ENCODE assay signal across 9 cellular contexts in genomic region chr12:52022841-52023181, GRCh38. TPM values are rescaled to one million over a fixed set of nuclear protein-coding genes. Genes with fewer than 3 reads are reported as not detected.
A peak's percentile ranks its signal among the peaks of the same experiment; 100 is the strongest.
DNase-seq lines count a peak whose midpoint lies in the region; ATAC-seq and TF ChIP-seq lines count a peak whose summit lies in the region.
"Had no signal": no experiment of that assay in that cellular context is flagged by ENCODE, and none has a peak within 500 bp of the region (broad histone marks: within the 10 kb centered on the region; RNA-seq: fewer than 3 reads in every experiment).

No MANE protein-coding gene starts in this region.

- H3K9me3 ChIP-seq in left lung (no peaks in the 10 kb centered on the region), tibial nerve (no peaks in the 10 kb centered on the region)

- no TSS peak for BruUV-seq in Calu3 (replicated peaks; lab: Mats Ljungman, UMichigan)

- H3K4me3 ChIP-seq in left lung: peak overlapping the region; percentile 37 to 47
- H3K4me3 ChIP-seq in tibial nerve: peak overlapping the region; percentile 42 to 68 (median 64)

- TF ChIP-seq CTCF in Calu3 (IDR thresholded peaks at IDR 0.05; ENCODE audit: unreplicated experiment) (no peak), left lung (IDR thresholded peaks at IDR 0.05) (no peak), tibial nerve (IDR thresholded peaks at IDR 0.05) (no peak)

- 24 to 40% methylated on average over 14 of the region's 14 CpGs for WGBS in tibial nerve, 2 donors

- TF ChIP-seq EP300 in tibial nerve (IDR thresholded peaks at IDR 0.05): no peak

- H3K27ac ChIP-seq in left lung (peak overlapping the region; percentile 2 to 85), tibial nerve (peak overlapping the region in 3 of 4 donors; percentile 22 to 88 (median 39))

- peaks cover 40% of the 10 kb centered on the region for H3K4me1 Mint-ChIP-seq in Calu3 (ENCODE audit: low read depth, unreplicated experiment)
- peaks cover 46% of the 10 kb centered on the region for H3K4me1 Mint-ChIP-seq in activated naive CD8-positive, alpha-beta T cell treated with anti-CD3 and anti-CD28 coated beads for 36 hours

- TF ChIP-seq POLR2A in tibial nerve (IDR thresholded peaks at IDR 0.05): no peak

- H3K27ac Mint-ChIP-seq in Calu3 (ENCODE audit: unreplicated experiment): no peak overlapping the region
- no peak overlapping the region for H3K27ac Mint-ChIP-seq in activated naive CD8-positive, alpha-beta T cell treated with anti-CD3 and anti-CD28 coated beads for 36 hours

- H3K27me3 ChIP-seq in left lung (peaks cover 0 to 14% of the 10 kb centered on the region in 2 donors), tibial nerve (no peaks in the 10 kb centered on the region)

- H3K4me1 ChIP-seq in left lung: peaks cover 3 to 48% of the 10 kb centered on the region in 2 donors
- peaks cover 0 to 38% (median 18%) of the 10 kb centered on the region in 4 donors for H3K4me1 ChIP-seq in tibial nerve

- no peaks in the 10 kb centered on the region for H3K27me3 Mint-ChIP-seq in Calu3 (ENCODE audit: unreplicated experiment)
- H3K27me3 Mint-ChIP-seq in activated naive CD8-positive, alpha-beta T cell treated with anti-CD3 and anti-CD28 coated beads for 36 hours: peaks cover 3% of the 10 kb centered on the region

- H3K36me3 ChIP-seq in left lung: no peaks in the 10 kb centered on the region
- no peaks in the 10 kb centered on the region for H3K36me3 ChIP-seq in tibial nerve

- DNase-seq in Calu3 (peak; percentile 26), left lung (no peak), tibial nerve (ENCODE audit: low spot score in 2 of 2) (no peak), hippocampal formation (lab: John Stamatoyannopoulos, UW) (no peak)
- no peak for DNase-seq in activated naive CD8-positive, alpha-beta T cell treated with anti-CD3 and anti-CD28 coated beads for 36 hours

- H3K36me3 Mint-ChIP-seq in Calu3 (ENCODE audit: insufficient read depth, unreplicated experiment): peaks cover 18% of the 10 kb centered on the region
- peaks cover 2% of the 10 kb centered on the region for H3K36me3 Mint-ChIP-seq in activated naive CD8-positive, alpha-beta T cell treated with anti-CD3 and anti-CD28 coated beads for 36 hours

- CTCF ChIA-PET in Calu3 (lab: Charles Lee): interaction anchor here (1.0 to 6.1 kb wide), 7 partner anchors 10 to 93 kb away, joined by 3 to 73 read pairs (median 6); partner anchors contain the start of gene TAMALIN

- H3K4me3 Mint-ChIP-seq in Calu3 (ENCODE audit: low read depth, unreplicated experiment): peak overlapping the region; percentile 75
- H3K4me3 Mint-ChIP-seq in activated naive CD8-positive, alpha-beta T cell treated with anti-CD3 and anti-CD28 coated beads for 36 hours: peak overlapping the region; percentile 68

- intact Hi-C loops in Calu3 (cut with micrococcal nuclease; ENCODE audit: unreplicated experiment) (no loop called here), left lung (cut with DNase I) (loop anchor here in 1 of 2 donors (10.0 kb wide), 1 partner anchor 102 kb away; no protein-coding TSS in a partner anchor)

- no peaks in the 10 kb centered on the region for H3K9me3 Mint-ChIP-seq in Calu3 (ENCODE audit: low read depth, unreplicated experiment)
- no peaks in the 10 kb centered on the region for H3K9me3 Mint-ChIP-seq in activated naive CD8-positive, alpha-beta T cell treated with anti-CD3 and anti-CD28 coated beads for 36 hours

- peak; percentile 8 for ATAC-seq in HG03432 (IDR thresholded peaks at IDR 0.05; ENCODE audit: unreplicated experiment)
- no peak for ATAC-seq in left lung
- ATAC-seq in GM18511 (IDR thresholded peaks at IDR 0.05; ENCODE audit: unreplicated experiment): no peak
- ATAC-seq in GM18867 (IDR thresholded peaks at IDR 0.05; ENCODE audit: unreplicated experiment): no peak

RNA-seq across cellular contexts. Expression of gene TAMALIN, which starts 16.1 kb away (rescaled TPM):
- total RNA-seq in Calu3 (2022) (0.34 TPM in 1 of 2 replicates, not detected in the other), left lung (10 to 100 TPM; 30.6 to 63.7 TPM), tibial nerve (10 to 100 TPM; 30.6 to 54.0 (median 37.8) TPM)
- 10 to 100 TPM in 1 of 2 experiments, 1 to 10 TPM in 1; 9.1 to 11.3 TPM for total RNA-seq in activated naive CD8-positive, alpha-beta T cell treated with anti-CD3 and anti-CD28 coated beads for 36 hours

RNA-seq across cellular contexts. Expression of gene NR4A1, which starts 28.4 kb away (rescaled TPM):
- total RNA-seq in Calu3 (2022) (18.0 and 18.9 TPM in 2 replicates), left lung (100 to 1,000 TPM in 1 of 2 donors, 10 to 100 TPM in 1; 36.4 to 165 TPM), tibial nerve (1,000 to 10,000 TPM in 1 of 4 donors, 100 to 1,000 TPM in 3; 390 to 1,252 (median 718) TPM)
- total RNA-seq in activated naive CD8-positive, alpha-beta T cell treated with anti-CD3 and anti-CD28 coated beads for 36 hours: 10 to 100 TPM; 88.0 to 92.6 TPM

RNA-seq across cellular contexts. Expression of gene ATG101, which starts 47.0 kb away (rescaled TPM):
- 32.8 and 35.0 TPM in 2 replicates for total RNA-seq in Calu3 (2022)
- 10 to 100 TPM; 39.8 to 41.2 TPM for total RNA-seq in activated naive CD8-positive, alpha-beta T cell treated with anti-CD3 and anti-CD28 coated beads for 36 hours
- 10 to 100 TPM; 35.7 to 42.4 TPM for total RNA-seq in left lung
- 10 to 100 TPM; 32.6 to 49.6 (median 37.5) TPM for total RNA-seq in tibial nerve

RNA-seq across cellular contexts. Expression of gene SMIM41, which starts 56.7 kb away (rescaled TPM):
- total RNA-seq in Calu3 (2022): not detected in 2 replicates
- not detected for total RNA-seq in activated naive CD8-positive, alpha-beta T cell treated with anti-CD3 and anti-CD28 coated beads for 36 hours
- total RNA-seq in left lung: 1 to 10 TPM in 1 of 2 donors, under 1 TPM in 1; 0.47 to 4.5 TPM
- 10 to 100 TPM; 16.5 to 78.7 (median 39.3) TPM for total RNA-seq in tibial nerve
- total RNA-seq: myocyte had no signal
